In the genomic region with DNA sequence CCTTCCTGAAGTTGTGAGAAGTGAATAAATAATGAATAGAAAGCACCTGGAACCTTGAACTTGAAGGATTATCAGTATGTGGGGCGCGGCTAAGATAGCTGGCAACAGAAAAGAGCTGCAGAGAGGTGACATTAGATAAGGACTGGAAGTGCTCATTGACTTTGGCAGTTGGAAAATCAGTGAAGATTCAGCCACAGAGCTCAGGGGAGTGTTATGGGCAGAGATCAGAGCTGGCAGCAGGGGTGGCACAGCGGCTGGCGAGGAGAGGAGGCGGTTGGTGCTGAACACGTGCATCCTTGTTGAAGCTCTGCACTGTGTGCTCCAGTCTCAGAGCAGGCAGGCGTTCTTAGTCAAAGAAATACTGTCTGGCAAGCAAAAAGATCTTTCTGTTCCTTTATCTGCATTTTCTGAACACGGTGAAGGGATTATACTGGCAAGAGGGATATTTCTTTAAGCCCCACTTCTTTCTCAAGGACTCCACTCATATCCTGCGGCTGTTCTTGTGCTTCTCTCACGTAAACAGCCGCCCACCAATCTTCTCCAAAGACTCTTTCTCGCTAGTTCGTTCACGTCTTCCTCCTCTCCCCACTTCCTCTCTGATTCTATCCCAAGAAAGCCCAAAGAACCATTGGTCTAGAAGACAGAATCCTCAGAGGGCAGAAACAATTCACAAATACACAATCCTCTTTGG, we compare ENCODE assay signal across 21 cellular contexts. TPM values are rescaled to one million over a fixed set of nuclear protein-coding genes. Genes with fewer than 3 reads are reported as not detected.
DNase-seq lines count a peak whose midpoint lies in the region; ATAC-seq, FAIRE-seq and TF ChIP-seq lines count a peak whose summit lies in the region.
"Had no signal": no experiment of that assay in that cellular context is flagged by ENCODE, and none has a peak within 500 bp of the region (broad histone marks: within the 10 kb centered on the region; RNA-seq: fewer than 3 reads in every experiment).

No MANE protein-coding gene starts in this region.

- POLR2A ChIA-PET in K562 (lab: Yijun Ruan, JAX) = interaction anchor here (1.0 kb wide), 1 partner anchor 14 kb away, joined by 3 read pairs; no protein-coding TSS in a partner anchor

- H3K27ac ChIP-seq in K562 (ENCODE audit: extremely low read depth, low read depth, low read length) = no peak overlapping the region
- H3K27ac ChIP-seq in Karpas-422 (ENCODE audit: low read length) = no peak overlapping the region
- H3K27ac ChIP-seq: vagina had no signal

- TF ChIP-seq POLR2A in K562 (conservative IDR thresholded peaks at IDR 0.05) = no peak

- peak; percentile 29 for FAIRE-seq in K562 (lab: Jason Lieb, UNC)
- FAIRE-seq in D721Med (lab: Jason Lieb, UNC) = no peak
- FAIRE-seq: RCC 7860 had no signal

- ATAC-seq in K562 (no peak), left ventricle myocardium superior (peak; percentile 65)
- ATAC-seq: activated T-cell treated with anti-CD3 and anti-CD28 coated beads, Interleukin-2, amount 50 U/mL, for 72 hours; T-cell had no signal

- H3K27me3 ChIP-seq in K562 (ENCODE audit: control insufficient read depth in 2 of 2, insufficient read depth in 2 of 2, low read length in 2 of 2) (no peaks in the 10 kb centered on the region), Karpas-422 (ENCODE audit: low read length) (no peaks in the 10 kb centered on the region)
- H3K27me3 ChIP-seq: adrenal gland, vagina had no signal

- no peaks in the 10 kb centered on the region for H3K9me1 ChIP-seq in K562 (ENCODE audit: control insufficient read depth, insufficient read depth, low read length)

- in situ Hi-C loops in K562 (cut with MboI) = no loop called here

- no TSS peak for BruUV-seq in K562 (replicated peaks; lab: Mats Ljungman, UMichigan)

- H4K20me1 ChIP-seq in K562 (replicated peaks; ENCODE audit: control insufficient read depth, insufficient read depth, low read length) (no peaks in the 10 kb centered on the region), Karpas-422 (ENCODE audit: insufficient read depth, low read depth, low read length) (no peaks in the 10 kb centered on the region)

- TF ChIP-seq RAD21 in K562 (CRISPR knock-in tag; conservative IDR thresholded peaks at IDR 0.05 in 1 of 2, IDR thresholded peaks at IDR 0.05 in 1 of 2) = no peak

- WGBS in K562 (ENCODE audit: insufficient coverage, low coverage, missing lambda C conversion rate) = 66% methylated on average over 13 of the region's 14 CpGs

- intact Hi-C loops in K562 (cut with micrococcal nuclease) = no loop called here
- intact Hi-C loops in left ventricle myocardium superior (cut with micrococcal nuclease) = no loop called here

- H3K4me1 ChIP-seq in K562 (replicated peaks in 1 of 2; ENCODE audit: control insufficient read depth in 2 of 2, insufficient read depth in 2 of 2, low read length in 2 of 2) = peaks cover 0 to 8% of the 10 kb centered on the region in 2 experiments; a peak in 2 of 5 replicates
- H3K4me1 ChIP-seq in Karpas-422 (ENCODE audit: low read length) = no peaks in the 10 kb centered on the region

- peak; percentile 8; the same call in 1 of the 2 replicates for TF ChIP-seq EP300 in K562 (IDR thresholded peaks at IDR 0.05; ENCODE audit: low read length)

- H3K9me2 ChIP-seq in Karpas-422 (replicated peaks; ENCODE audit: insufficient read depth, low read length) = no peaks in the 10 kb centered on the region

- DNase-seq in Ammon's horn (ENCODE audit: low spot score) = peak; percentile 84
- no peak for DNase-seq in K562 (ENCODE audit: extremely low read depth in 1 of 4, low spot score in 3 of 4)
- peak; percentile 43 for DNase-seq in left ventricle myocardium superior
- peak; percentile 33 for DNase-seq in occipital lobe (lab: John Stamatoyannopoulos, UW)
- DNase-seq in NK-92 (lab: John Stamatoyannopoulos, UW; ENCODE audit: unreplicated experiment) = no peak
- DNase-seq in D721Med (ENCODE audit: insufficient read length, low spot score) = no peak
- DNase-seq in NCI-H748 (lab: John Stamatoyannopoulos, UW; ENCODE audit: unreplicated experiment) = no peak
- no peak for DNase-seq in Karpas-422
- DNase-seq: activated CD4-positive, alpha-beta T cell treated with anti-CD3 and anti-CD28 coated beads for 1 hour; activated T-cell treated with anti-CD3 and anti-CD28 coated beads, Interleukin-2, amount 50 U/mL, for 72 hours; adrenal gland; CD4-positive, alpha-beta memory T cell; dermis blood vessel endothelial cell; GDM1; NCI-H187 treated with DMSO at 0.1 percent for 48 hours; NCI-H510A treated with DMSO at 0.1 percent for 48 hours; retina; stimulated activated CD4-positive, alpha-beta T cell treated with anti-CD3 and anti-CD28 coated beads, Interleukin-1b, Interleukin-23, amount 100 ng/mL, for 48 hours; T-cell had no signal

- TF ChIP-seq CTCF in K562 (IDR thresholded peaks at IDR 0.05 in 2 of 3, conservative IDR thresholded peaks at IDR 0.05 in 1 of 3; ENCODE audit: insufficient read depth in 2 of 3, low read depth in 1 of 3, low read length in 3 of 3) = no peak
- TF ChIP-seq CTCF in D721Med (IDR thresholded peaks at IDR 0.05; ENCODE audit: insufficient read depth, missing control alignments) = no peak

- H2AFZ ChIP-seq in K562 (ENCODE audit: low read depth, low read length) (no peak overlapping the region), Karpas-422 (ENCODE audit: low read length) (no peak overlapping the region)

- CTCF ChIA-PET in K562 (lab: Yijun Ruan, JAX; ENCODE audit: low intra/inter-chr PET ratio) = no interaction called here

- no peak overlapping the region; a peak in 1 of 4 replicates for H3K9ac ChIP-seq in K562 (ENCODE audit: insufficient read depth in 1 of 2, low read depth in 2 of 2, low read length in 2 of 2)
- no peak overlapping the region for H3K9ac ChIP-seq in Karpas-422 (ENCODE audit: low read length)

- H3K4me3 ChIP-seq in K562 (no peak overlapping the region), Karpas-422 (ENCODE audit: low read length) (no peak overlapping the region)
- H3K4me3 ChIP-seq: adrenal gland, vagina had no signal

- H3K9me3 ChIP-seq in K562 (replicated peaks; ENCODE audit: control insufficient read depth, insufficient read depth, low read depth, low read length) (no peaks in the 10 kb centered on the region), Karpas-422 (ENCODE audit: low read length) (no peaks in the 10 kb centered on the region)
- H3K9me3 ChIP-seq: adrenal gland, vagina had no signal

- H3K36me3 ChIP-seq in K562 (ENCODE audit: control insufficient read depth, insufficient read depth, low read length) (no peaks in the 10 kb centered on the region), Karpas-422 (ENCODE audit: insufficient read depth, low read length) (no peaks in the 10 kb centered on the region)
- H3K36me3 ChIP-seq: adrenal gland, vagina had no signal

- no peak overlapping the region for H3K4me2 ChIP-seq in K562 (ENCODE audit: insufficient read depth, low read length)
- no peak overlapping the region for H3K4me2 ChIP-seq in Karpas-422 (ENCODE audit: low read depth, low read length, poor library complexity, severe bottlenecking)

- H3K79me2 ChIP-seq in K562 (ENCODE audit: control insufficient read depth, insufficient read depth, low read length) = no peaks in the 10 kb centered on the region
- H3K79me2 ChIP-seq in Karpas-422 (ENCODE audit: low read length) = no peaks in the 10 kb centered on the region

TF ChIP-seq in K562, 482 proteins besides CTCF, POLR2A, EP300 and RAD21 (continues in another document):
- TF ChIP-seq TRIM24 (IDR thresholded peaks at IDR 0.05) (0 out of 4 replicates have a peak, but pooled peaks of 1 of the 2 experiments have one; percentile 15), TRIM28 (IDR thresholded peaks at IDR 0.05) (no peak)

RNA-seq across cellular contexts. Expression of gene ADD3, which starts 38.7 kb away (rescaled TPM):
- 118 and 251 TPM in 2 replicates for total RNA-seq in K562 (2011; cell fraction: chromatin; rRNA removed; ENCODE audit: low replicate concordance)
- 39.9 and 58.7 TPM in 2 replicates for total RNA-seq in K562 (2011; cell fraction: nucleolus; rRNA removed)
- 91.3 and 97.2 TPM in 2 replicates for total RNA-seq in K562 (2011; cell fraction: nucleoplasm; rRNA removed)
- total RNA-seq in K562 (2014; rRNA removed) (24.7 and 25.4 TPM in 2 replicates), K562 (2014; rRNA removed; fragmentation: Illumina TruSeq; extraction: Trizol) (44.9 and 52.7 TPM in 2 replicates), K562 (2015; rRNA removed; fragmentation: Illumina TruSeq; extraction: Trizol) (42.6 and 46.0 TPM in 2 replicates), K562 (2021) (31.7 and 32.3 TPM in 2 replicates), left ventricle myocardium superior (117 TPM), occipital lobe (109 TPM)
- polyA plus RNA-seq in K562 (2011; rRNA removed) (98.7 and 125 TPM in 2 replicates), K562 (2014; fragmentation: Illumina TruSeq; extraction: Trizol) (53.4 and 95.6 TPM in 2 replicates), K562 (2014; fragmentation: Nextera tagmentation; extraction: Ambion mirVana) (10 to 100 TPM; 13.2 to 15.1 TPM), K562 (2014; rRNA removed) (25.1 and 31.7 TPM in 2 replicates)
- 17.4 and 51.0 TPM in 2 replicates for polyA plus RNA-seq in K562 (2011; cell fraction: cytosol; rRNA removed)
- polyA plus RNA-seq in K562 (2011; cell fraction: nucleus; rRNA removed) = 70.6 and 117 TPM in 2 replicates
- polyA plus RNA-seq in K562 (2012) = 36.4 and 43.2 TPM in 2 replicates
- polyA minus RNA-seq in K562 (2011; rRNA and poly(A)+ RNA removed) = 153 TPM in 2 replicates
- 28.1 and 63.8 TPM in 2 replicates for polyA minus RNA-seq in K562 (2011; cell fraction: cytosol; rRNA and poly(A)+ RNA removed)
- polyA minus RNA-seq in K562 (2011; cell fraction: nucleus; rRNA and poly(A)+ RNA removed) = 40.8 and 87.7 TPM in 2 replicates
- 15.4 and 16.5 TPM in 2 replicates for total RNA-seq in Karpas-422 (2014; rRNA removed; shearing (Covaris generic); ENCODE audit: low replicate concordance)

RNA-seq across cellular contexts. Expression of gene XPNPEP1, which starts 45.8 kb away (rescaled TPM):
- 76.3 and 157 TPM in 2 replicates for total RNA-seq in K562 (2011; cell fraction: chromatin; rRNA removed; ENCODE audit: low replicate concordance)
- 77.2 and 79.0 TPM in 2 replicates for total RNA-seq in K562 (2011; cell fraction: nucleolus; rRNA removed)
- 76.5 and 76.6 TPM in 2 replicates for total RNA-seq in K562 (2011; cell fraction: nucleoplasm; rRNA removed)
- total RNA-seq in K562 (2014; rRNA removed) = 40.1 and 50.2 TPM in 2 replicates
- 37.7 and 39.8 TPM in 2 replicates for total RNA-seq in K562 (2014; rRNA removed; fragmentation: Illumina TruSeq; extraction: Trizol)
- 35.6 and 39.1 TPM in 2 replicates for total RNA-seq in K562 (2015; rRNA removed; fragmentation: Illumina TruSeq; extraction: Trizol)
- 32.8 and 43.0 TPM in 2 replicates for total RNA-seq in K562 (2021)
- polyA plus RNA-seq in K562 (2011; rRNA removed) = 93.5 and 120 TPM in 2 replicates
- polyA plus RNA-seq in K562 (2011; cell fraction: cytosol; rRNA removed) = 250 and 271 TPM in 2 replicates
- polyA plus RNA-seq in K562 (2011; cell fraction: nucleus; rRNA removed) = 148 and 194 TPM in 2 replicates
- polyA plus RNA-seq in K562 (2012) = 29.6 and 49.8 TPM in 2 replicates
- polyA plus RNA-seq in K562 (2014; fragmentation: Illumina TruSeq; extraction: Trizol) = 62.6 and 66.5 TPM in 2 replicates
- polyA plus RNA-seq in K562 (2014; fragmentation: Nextera tagmentation; extraction: Ambion mirVana) = 10 to 100 TPM; 24.2 to 50.6 TPM
- 42.2 and 58.7 TPM in 2 replicates for polyA plus RNA-seq in K562 (2014; rRNA removed)
- 159 and 165 TPM in 2 replicates for polyA minus RNA-seq in K562 (2011; rRNA and poly(A)+ RNA removed)
- polyA minus RNA-seq in K562 (2011; cell fraction: cytosol; rRNA and poly(A)+ RNA removed) = 75.6 and 82.5 TPM in 2 replicates
- polyA minus RNA-seq in K562 (2011; cell fraction: nucleus; rRNA and poly(A)+ RNA removed) = 67.7 and 116 TPM in 2 replicates
- total RNA-seq in left ventricle myocardium superior = 36.4 TPM
- 88.9 TPM for total RNA-seq in occipital lobe
- total RNA-seq in Karpas-422 (2014; rRNA removed; shearing (Covaris generic); ENCODE audit: low replicate concordance) = 198 and 201 TPM in 2 replicates

Comparison
In these comparisons a context has a peak if more than half of its experiments do, and no peak if none do; other contexts are left out.
1. DNase-seq: peak in Ammon's horn (single experiment), left ventricle myocardium superior (single experiment) and occipital lobe (single experiment); none in K562 (0 of 4), NK-92 (single experiment), D721Med (single experiment), NCI-H748 (single experiment) and Karpas-422 (single experiment).